ENCODE assay signal across 8 cellular contexts in the genomic region with DNA sequence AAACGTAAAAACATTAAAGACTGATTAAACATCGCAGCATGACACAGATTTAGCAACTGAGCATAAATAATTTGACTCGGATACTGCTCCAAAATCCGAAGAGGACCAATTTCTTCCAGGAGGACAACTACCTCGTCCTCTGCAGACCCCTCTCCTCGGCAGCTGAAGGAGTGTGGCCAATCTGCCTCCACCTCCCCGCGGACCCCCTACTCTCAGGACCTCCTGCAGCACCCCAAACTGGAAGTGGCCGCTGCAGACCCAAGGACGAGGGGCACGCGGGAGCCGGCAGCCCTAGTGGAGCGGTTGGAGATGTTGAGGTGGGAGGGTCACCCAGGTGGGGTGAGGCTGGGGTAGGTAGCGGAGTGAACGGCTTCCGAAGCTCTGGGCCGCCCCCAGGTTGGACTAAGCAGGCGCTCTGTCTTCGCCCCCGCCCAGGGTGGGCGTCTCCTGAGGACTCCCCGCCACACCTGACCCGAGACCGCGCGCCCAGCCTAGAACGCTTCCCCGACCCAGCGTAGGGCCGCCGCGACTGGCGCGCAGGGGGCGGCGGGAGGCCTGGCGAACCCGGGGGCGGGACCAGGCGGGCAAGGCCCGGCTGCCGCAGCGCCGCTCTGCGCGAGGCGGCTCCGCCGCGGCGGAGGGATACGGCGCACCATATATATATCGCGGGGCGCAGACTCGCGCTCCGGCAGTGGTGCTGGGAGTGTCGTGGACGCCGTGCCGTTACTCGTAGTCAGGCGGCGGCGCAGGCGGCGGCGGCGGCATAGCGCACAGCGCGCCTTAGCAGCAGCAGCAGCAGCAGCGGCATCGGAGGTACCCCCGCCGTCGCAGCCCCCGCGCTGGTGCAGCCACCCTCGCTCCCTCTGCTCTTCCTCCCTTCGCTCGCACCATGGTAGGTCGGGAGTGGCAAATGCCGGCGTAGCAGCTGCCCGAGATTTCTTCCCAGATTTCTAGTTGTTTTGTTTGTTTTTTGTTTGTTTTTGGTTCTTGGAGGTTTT. TPM values are rescaled to one million over a fixed set of nuclear protein-coding genes. Genes with fewer than 3 reads are reported as not detected.
DNase-seq lines count a peak whose midpoint lies in the region; ATAC-seq and TF ChIP-seq lines count a peak whose summit lies in the region.

A gene (plus strand): TSS at position 688 of the 998 bp plus-strand sequence. CDS start 202 bp downstream, at position 890.

- H3K9me3 ChIP-seq in stomach: no peaks in the 10 kb centered on the region

- H3K27me3 Mint-ChIP-seq in neural crest cell (ENCODE audit: low read depth): peaks cover 8% of the 10 kb centered on the region

- no peak for TF ChIP-seq EP300 in stomach (IDR thresholded peaks at IDR 0.05)

- H3K27ac Mint-ChIP-seq in neural crest cell (ENCODE audit: unreplicated experiment): peak within 1 kb of the TSS; percentile 94

- H3K4me1 Mint-ChIP-seq in neural crest cell: peaks cover 39% of the 10 kb centered on the region

- TF ChIP-seq CTCF in neural crest cell (conservative IDR thresholded peaks at IDR 0.05) (no peak), stomach (IDR thresholded peaks at IDR 0.05) (no peak)

- no peaks in the 10 kb centered on the region for H3K27me3 ChIP-seq in stomach

- peaks cover 4% of the 10 kb centered on the region for H3K36me3 Mint-ChIP-seq in neural crest cell (ENCODE audit: low read depth)

- H3K4me1 ChIP-seq in stomach: peaks cover 29 to 44% (median 33%) of the 10 kb centered on the region in 4 donors

- peak within 1 kb of the TSS; percentile 90 to 98 (median 95) for H3K27ac ChIP-seq in stomach

- H3K36me3 ChIP-seq in stomach: peaks cover 14 to 17% (median 16%) of the 10 kb centered on the region in 4 donors

- H3K4me3 ChIP-seq in stomach: peak within 1 kb of the TSS; percentile 91 to 99 (median 97)

- H3K4me3 Mint-ChIP-seq in neural crest cell: peak within 1 kb of the TSS; percentile 97

- WGBS in stomach, 5 donors: 1 to 2% (median 1%) methylated on average over 45 to 89 of the region's 89 CpGs

- DNase-seq in Daoy (ENCODE audit: low read depth) (peak; percentile 95), Kasumi-1 (lab: John Stamatoyannopoulos, UW) (peak; percentile 76 to 80), fibroblast of the conjunctiva (ENCODE audit: low read depth) (peak; percentile 77), neural crest cell (ENCODE audit: low read depth, low spot score) (peak; percentile 95), stomach (peak; percentile 96)
- DNase-seq in activated effector memory CD4-positive, alpha-beta T cell treated with anti-CD3 and anti-CD28 coated beads, Interleukin-2, amount 50 U/mL, for 16 hours: peak; percentile 99

- peak; percentile 66 for ATAC-seq in GM21825 (IDR thresholded peaks at IDR 0.05; ENCODE audit: unreplicated experiment)

- TF ChIP-seq POLR2A in Raji (IDR thresholded peaks at IDR 0.05; ENCODE audit: insufficient read depth, low read depth, low read length) (peak; percentile 100), stomach (IDR thresholded peaks at IDR 0.05) (peak in 2 of 4 donors; percentile 93 to 98)

- H3K9me3 Mint-ChIP-seq in neural crest cell: no peaks in the 10 kb centered on the region

- intact Hi-C loops in stomach (cut with DNase I; ENCODE audit: low total_unique reads): no loop called here

RNA-seq across cellular contexts. Expression of the gene that starts here (rescaled TPM):
- 318 and 490 TPM in 2 replicates for total RNA-seq in Daoy (2014; rRNA removed; shearing (Covaris generic))
- 338 and 339 TPM in 2 replicates for total RNA-seq in neural crest cell
- 1,000 to 10,000 TPM in 1 of 5 donors, 100 to 1,000 TPM in 4; 213 to 1,126 (median 441) TPM for total RNA-seq in stomach
- 100 to 1,000 TPM; 278 to 342 (median 327) TPM for polyA plus RNA-seq in stomach

Comparison
In these comparisons a context has a peak if more than half of its experiments do, and no peak if none do; other contexts are left out.
1. Peak in every context shown above with its lines: DNase-seq, ATAC-seq, H3K4me3 ChIP-seq and H3K27ac ChIP-seq.